17 cellular contexts compared by ENCODE assay signal in genomic region chr7:80708007-80708594, GRCh38.
"Had no signal": no experiment of that assay in that cellular context is flagged by ENCODE, and none has a peak within 500 bp of the region (broad histone marks: within the 10 kb centered on the region; RNA-seq: fewer than 3 reads in every experiment).

No MANE protein-coding gene starts in this region.

- ATAC-seq: activated CD4-positive, alpha-beta T cell treated with anti-CD3 and anti-CD28 coated beads for 36 hours; esophagus mucosa; gastrocnemius medialis; left lobe of liver had no signal

- DNase-seq: activated CD4-positive, alpha-beta T cell treated with anti-CD3 and anti-CD28 coated beads for 36 hours; activated CD4-positive, alpha-beta T cell treated with anti-CD3 and anti-CD28 coated beads, Interleukin-2, amount 50 U/mL, for 48 hours; activated gamma-delta T cell treated with Interleukin-2 at 50 U/mL for 16 hours; activated T-cell treated with anti-CD3 and anti-CD28 coated beads for 4 hours; effector CD4-positive, alpha-beta T cell; gastrocnemius medialis; head of caudate nucleus; kidney; nephron progenitor cell; occipital lobe; stimulated activated CD4-positive, alpha-beta T cell treated with anti-CD3 and anti-CD28 coated beads, Interleukin-12 subunit alpha, Interleukin-12 subunit beta, amount 100 ng/mL, for 4 hours; stimulated activated CD4-positive, alpha-beta T cell treated with anti-CD3 and anti-CD28 coated beads, Interleukin-1b, Interleukin-23, amount 100 ng/mL, for 48 hours; stimulated activated CD8-positive, alpha-beta memory T cell treated with anti-CD3 and anti-CD28 coated beads, Interleukin-4, amount 100 ng/mL, for 48 hours; stimulated activated naive CD4-positive, alpha-beta T cell treated with Interleukin-2 at 50 U/mL for 16 hours; thyroid gland had no signal
